Comparison of ENCODE assay signal across 8 cellular contexts in the genomic region with DNA sequence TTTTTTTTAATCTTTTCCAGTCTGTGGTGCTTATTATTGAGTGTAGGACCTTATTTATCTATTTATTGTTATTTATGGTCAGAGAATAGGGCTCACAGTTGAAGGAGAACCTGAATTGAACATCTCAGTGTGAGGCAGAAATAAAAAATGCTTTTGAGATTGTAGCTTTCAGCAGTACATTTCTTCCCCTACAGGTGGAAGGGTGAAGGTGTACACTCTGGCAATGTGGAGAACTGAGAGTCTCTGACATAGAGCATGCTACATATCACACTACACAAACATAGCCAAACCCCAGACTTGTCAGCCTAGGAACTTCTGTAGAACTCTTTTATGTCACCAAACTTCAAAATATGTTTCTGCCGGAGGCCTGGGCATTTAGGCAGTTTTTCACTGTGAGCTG.
DNase-seq lines count a peak whose midpoint lies in the region; ATAC-seq and TF ChIP-seq lines count a peak whose summit lies in the region.

No MANE protein-coding gene starts in this region.

- DNase-seq in activated CD4-positive, alpha-beta T cell treated with anti-CD3 and anti-CD28 coated beads for 36 hours, result no peak
- no peak for DNase-seq in activated CD4-positive, alpha-beta T cell treated with anti-CD3 and anti-CD28 coated beads for 4 hours
- no peak for DNase-seq in progenitor cell of endocrine pancreas (ENCODE audit: low spot score, unreplicated experiment)
- DNase-seq in medulla oblongata (ENCODE audit: extremely low spot score), result no peak
- no peak for DNase-seq in CD14-positive monocyte (ENCODE audit: low spot score)
- no peak for DNase-seq in thyroid gland

- H3K4me3 ChIP-seq in thyroid gland (replicated peaks in 1 of 3), result no peak overlapping the region

- peaks cover 9 to 10% of the 10 kb centered on the region in 2 donors for H3K4me1 ChIP-seq in thyroid gland

- no peak for TF ChIP-seq POLR2A in thyroid gland (IDR thresholded peaks at IDR 0.05)

- no peak overlapping the region for H3K27ac ChIP-seq in thyroid gland

- peak overlapping the region; percentile 51 for H3K27ac Mint-ChIP-seq in activated CD4-positive, alpha-beta T cell treated with anti-CD3 and anti-CD28 coated beads for 36 hours
- H3K27ac Mint-ChIP-seq in progenitor cell of endocrine pancreas, result no peak overlapping the region
- no peak overlapping the region for H3K27ac Mint-ChIP-seq in CD14-positive monocyte

- 95% methylated on average over 1 of the region's 1 CpG for WGBS in thyroid gland, 2 donors

- no peaks in the 10 kb centered on the region for H3K27me3 ChIP-seq in thyroid gland

- intact Hi-C loops in activated CD4-positive, alpha-beta T cell treated with anti-CD3 and anti-CD28 coated beads for 36 hours (cut with DNase I, micrococcal nuclease), result loop anchor here (5.0 to 10.0 kb wide), 6 partner anchors 254 to 1146 kb away; a partner anchor contains a TSS
- intact Hi-C loops in CD14-positive monocyte (cut with micrococcal nuclease) (no loop called here), thyroid gland (cut with DNase I) (loop anchor here (10.0 kb wide), 1 partner anchor 136 kb away; a partner anchor contains a TSS)

- no peaks in the 10 kb centered on the region for H3K36me3 ChIP-seq in thyroid gland

- TF ChIP-seq CTCF in progenitor cell of endocrine pancreas (IDR thresholded peaks at IDR 0.05; ENCODE audit: unreplicated experiment), result peak; percentile 60
- no peak for TF ChIP-seq CTCF in CD14-positive monocyte (IDR thresholded peaks at IDR 0.05)
- peak in 3 of 6 experiments; percentile 21 to 38 (median 38) for TF ChIP-seq CTCF in thyroid gland (IDR thresholded peaks at IDR 0.05)

- H3K36me3 Mint-ChIP-seq in activated CD4-positive, alpha-beta T cell treated with anti-CD3 and anti-CD28 coated beads for 36 hours (ENCODE audit: low read depth), result peaks cover 13% of the 10 kb centered on the region
- peaks cover 1% of the 10 kb centered on the region for H3K36me3 Mint-ChIP-seq in progenitor cell of endocrine pancreas (ENCODE audit: insufficient read depth)
- peaks cover 30 to 32% of the 10 kb centered on the region in 2 donors for H3K36me3 Mint-ChIP-seq in CD14-positive monocyte

- no peaks in the 10 kb centered on the region for H3K9me3 ChIP-seq in thyroid gland

- H3K27me3 Mint-ChIP-seq in activated CD4-positive, alpha-beta T cell treated with anti-CD3 and anti-CD28 coated beads for 36 hours, result no peaks in the 10 kb centered on the region
- H3K27me3 Mint-ChIP-seq in progenitor cell of endocrine pancreas (no peaks in the 10 kb centered on the region), CD14-positive monocyte (ENCODE audit: low read depth in 3 of 3) (no peaks in the 10 kb centered on the region)

- POLR2A ChIA-PET in activated CD4-positive, alpha-beta T cell treated with anti-CD3 and anti-CD28 coated beads for 36 hours (lab: Charles Lee), result interaction anchor here (0.7 kb wide), 1 partner anchor 124 kb away, joined by 3 read pairs; no protein-coding TSS in a partner anchor

- CTCF ChIA-PET in activated CD4-positive, alpha-beta T cell treated with anti-CD3 and anti-CD28 coated beads for 36 hours (lab: Charles Lee), result interaction anchor here (0.6 to 7.7 kb wide), 9 partner anchors 8 to 172 kb away, joined by 3 to 41 read pairs (median 4); no protein-coding TSS in a partner anchor

- no peaks in the 10 kb centered on the region for H3K9me3 Mint-ChIP-seq in activated CD4-positive, alpha-beta T cell treated with anti-CD3 and anti-CD28 coated beads for 36 hours (ENCODE audit: low read depth)
- H3K9me3 Mint-ChIP-seq in progenitor cell of endocrine pancreas (ENCODE audit: low read depth) (no peaks in the 10 kb centered on the region), CD14-positive monocyte (no peaks in the 10 kb centered on the region)

- peaks cover 61% of the 10 kb centered on the region for H3K4me1 Mint-ChIP-seq in activated CD4-positive, alpha-beta T cell treated with anti-CD3 and anti-CD28 coated beads for 36 hours
- peaks cover 15% of the 10 kb centered on the region for H3K4me1 Mint-ChIP-seq in progenitor cell of endocrine pancreas (ENCODE audit: low read depth)
- H3K4me1 Mint-ChIP-seq in CD14-positive monocyte, result no peaks in the 10 kb centered on the region

- peak; percentile 53 for ATAC-seq in activated CD4-positive, alpha-beta T cell treated with anti-CD3 and anti-CD28 coated beads for 36 hours
- ATAC-seq in HG02798 (IDR thresholded peaks at IDR 0.05; ENCODE audit: poor library complexity, unreplicated experiment) (peak; percentile 86), SK-N-SH treated with all-trans-retinoic acid at 6 μM for 48 hours (peak; percentile 60; the same call in 2 of the 3 replicates)

- H3K4me3 Mint-ChIP-seq in activated CD4-positive, alpha-beta T cell treated with anti-CD3 and anti-CD28 coated beads for 36 hours, result no peak overlapping the region
- no peak overlapping the region for H3K4me3 Mint-ChIP-seq in progenitor cell of endocrine pancreas (ENCODE audit: low read depth)
- no peak overlapping the region for H3K4me3 Mint-ChIP-seq in CD14-positive monocyte

TF ChIP-seq in SK-N-SH treated with all-trans-retinoic acid at 6 μM for 48 hours, 23 proteins besides CTCF, POLR2A, EP300 and RAD21:
- TF ChIP-seq TCF4 (CRISPR knock-in tag; IDR thresholded peaks at IDR 0.05; ENCODE audit: borderline replicate concordance), result no peak
- TF ChIP-seq, protein P1, sequence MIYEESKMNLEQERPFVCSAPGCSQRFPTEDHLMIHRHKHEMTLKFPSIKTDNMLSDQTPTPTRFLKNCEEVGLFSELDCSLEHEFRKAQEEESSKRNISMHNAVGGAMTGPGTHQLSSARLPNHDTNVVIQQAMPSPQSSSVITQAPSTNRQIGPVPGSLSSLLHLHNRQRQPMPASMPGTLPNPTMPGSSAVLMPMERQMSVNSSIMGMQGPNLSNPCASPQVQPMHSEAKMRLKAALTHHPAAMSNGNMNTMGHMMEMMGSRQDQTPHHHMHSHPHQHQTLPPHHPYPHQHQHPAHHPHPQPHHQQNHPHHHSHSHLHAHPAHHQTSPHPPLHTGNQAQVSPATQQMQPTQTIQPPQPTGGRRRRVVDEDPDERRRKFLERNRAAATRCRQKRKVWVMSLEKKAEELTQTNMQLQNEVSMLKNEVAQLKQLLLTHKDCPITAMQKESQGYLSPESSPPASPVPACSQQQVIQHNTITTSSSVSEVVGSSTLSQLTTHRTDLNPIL (CRISPR knock-in tag; IDR thresholded peaks at IDR 0.05; ENCODE audit: low read depth), result no peak
- no peak for TF ChIP-seq TOX (CRISPR knock-in tag; IDR thresholded peaks at IDR 0.05; ENCODE audit: borderline replicate concordance)

Comparison
In these comparisons a context has a peak if more than half of its experiments do, and no peak if none do; other contexts are left out.
1. intact Hi-C loops: an anchor here in activated CD4-positive, alpha-beta T cell treated with anti-CD3 and anti-CD28 coated beads for 36 hours (5.0 to 10.0 kb wide) and thyroid gland (10.0 kb wide); none called in CD14-positive monocyte.